Comparison of ENCODE assay signal across 13 cellular contexts in genomic region chr7:71132521-71133231, GRCh38. TPM values are rescaled to one million over a fixed set of nuclear protein-coding genes. Genes with fewer than 3 reads are reported as not detected.
DNase-seq lines count a peak whose midpoint lies in the region; ATAC-seq, FAIRE-seq and TF ChIP-seq lines count a peak whose summit lies in the region.
"Had no signal": no experiment of that assay in that cellular context is flagged by ENCODE, and none has a peak within 500 bp of the region (broad histone marks: within the 10 kb centered on the region; RNA-seq: fewer than 3 reads in every experiment).

No MANE protein-coding gene starts in this region.

- H3K9ac ChIP-seq in astrocyte (ENCODE audit: low read length) (no peak overlapping the region), iPS-15b (ENCODE audit: low read depth, low read length) (no peak overlapping the region), rectal smooth muscle tissue (ENCODE audit: low read length) (no peak overlapping the region)
- H3K9ac ChIP-seq: parathyroid adenoma had no signal

- H3K27me3 Mint-ChIP-seq in astrocyte (ENCODE audit: low read depth, unreplicated experiment): peaks cover 36% of the 10 kb centered on the region

- H3K4me3 Mint-ChIP-seq in astrocyte (ENCODE audit: unreplicated experiment): peak overlapping the region; percentile 84

- H3K4me1 Mint-ChIP-seq in astrocyte (ENCODE audit: low read depth, unreplicated experiment): peaks cover 2% of the 10 kb centered on the region
- H3K4me1 Mint-ChIP-seq: CD14-positive monocyte had no signal

- H3K4me1 ChIP-seq in astrocyte (ENCODE audit: insufficient read depth, low read length) (no peaks in the 10 kb centered on the region), iPS-15b (ENCODE audit: control insufficient read depth, insufficient read depth, low read length) (peaks cover 8% of the 10 kb centered on the region), rectal smooth muscle tissue (ENCODE audit: control insufficient read depth, insufficient read depth, low read length) (peaks cover 3% of the 10 kb centered on the region)
- H3K4me1 ChIP-seq: parathyroid adenoma had no signal

- H3K9me3 ChIP-seq in astrocyte (ENCODE audit: insufficient read depth, low read depth, low read length): no peaks in the 10 kb centered on the region
- H3K9me3 ChIP-seq in iPS-15b (ENCODE audit: control insufficient read depth, insufficient read depth, low read length): no peaks in the 10 kb centered on the region

- peaks cover 10% of the 10 kb centered on the region for H4K20me1 ChIP-seq in astrocyte (ENCODE audit: insufficient read depth, low read length)

- no peaks in the 10 kb centered on the region for H3K36me3 ChIP-seq in astrocyte (ENCODE audit: insufficient read depth, low read length)
- no peaks in the 10 kb centered on the region for H3K36me3 ChIP-seq in iPS-15b (ENCODE audit: control insufficient read depth, insufficient read depth, low read length)
- H3K36me3 ChIP-seq in rectal smooth muscle tissue (ENCODE audit: control insufficient read depth, insufficient read depth, low read length): no peaks in the 10 kb centered on the region

- ATAC-seq in HG03521 (IDR thresholded peaks at IDR 0.05; ENCODE audit: unreplicated experiment): no peak
- ATAC-seq: GM12878 had no signal

- H3K4me3 ChIP-seq in astrocyte (ENCODE audit: insufficient read depth, low read depth, low read length) (peak overlapping the region; percentile 17), iPS-15b (ENCODE audit: low read depth, low read length) (peak overlapping the region; percentile 70), rectal smooth muscle tissue (ENCODE audit: low read length) (peak overlapping the region; percentile 60)
- H3K4me3 ChIP-seq: GM12878 had no signal

- no peaks in the 10 kb centered on the region for H3K79me2 ChIP-seq in astrocyte (ENCODE audit: insufficient read depth, low read length)
- H3K79me2 ChIP-seq: parathyroid adenoma had no signal

- H3K27ac Mint-ChIP-seq in astrocyte (ENCODE audit: unreplicated experiment): no peak overlapping the region

- H3K27me3 ChIP-seq in astrocyte (ENCODE audit: insufficient read depth, low read length) (peaks cover 7% of the 10 kb centered on the region), iPS-15b (ENCODE audit: control insufficient read depth, insufficient read depth, low read length) (peaks cover 9% of the 10 kb centered on the region), rectal smooth muscle tissue (ENCODE audit: control insufficient read depth, insufficient read depth, low read length) (no peaks in the 10 kb centered on the region)

- no peak for FAIRE-seq in astrocyte (lab: Jason Lieb, UNC)
- FAIRE-seq: GM12878 had no signal

- no peak overlapping the region for H2AFZ ChIP-seq in astrocyte (ENCODE audit: low read depth, low read length)
- H2AFZ ChIP-seq: parathyroid adenoma had no signal

- DNase-seq in GM03348 (ENCODE audit: low spot score) (peak; percentile 18), astrocyte (ENCODE audit: low read depth) (peak; percentile 14), glomerular visceral epithelial cell (ENCODE audit: extremely low spot score) (no peak), NCI-H226 (no peak)
- no peak for DNase-seq in activated CD4-positive, CD25-positive, alpha-beta regulatory T cell (lab: John Stamatoyannopoulos, UW)
- DNase-seq: KBM-7, NCI-H446 treated with DMSO at 0.1 percent for 48 hours had no signal

- H3K36me3 Mint-ChIP-seq in astrocyte (ENCODE audit: low read depth, unreplicated experiment): no peaks in the 10 kb centered on the region
- H3K36me3 Mint-ChIP-seq: CD14-positive monocyte had no signal

- TF ChIP-seq CTCF in astrocyte (IDR thresholded peaks at IDR 0.05; ENCODE audit: insufficient read depth, low read depth, low read length): no peak

- peak overlapping the region; percentile 84 for H3K4me2 ChIP-seq in astrocyte (ENCODE audit: low read length)

- no peak overlapping the region for H3K27ac ChIP-seq in astrocyte (ENCODE audit: low read depth, low read length)
- H3K27ac ChIP-seq in rectal smooth muscle tissue (ENCODE audit: low read depth, low read length): no peak overlapping the region
- H3K27ac ChIP-seq: parathyroid adenoma had no signal

- no peaks in the 10 kb centered on the region for H3K9me3 Mint-ChIP-seq in astrocyte (ENCODE audit: unreplicated experiment)

RNA-seq across cellular contexts. Expression of gene GALNT17, which starts 0.7 kb away (rescaled TPM):
- total RNA-seq in astrocyte: 5.7 and 7.8 TPM in 2 replicates

Comparison
In these comparisons a context has a peak if more than half of its experiments do, and no peak if none do; other contexts are left out.
1. DNase-seq: peak in GM03348 (single experiment) and astrocyte (single experiment); none in glomerular visceral epithelial cell (single experiment), NCI-H226 (single experiment) and activated CD4-positive, CD25-positive, alpha-beta regulatory T cell (0 of 4).
2. H3K4me3 ChIP-seq: peak in every context shown above with its lines; median percentile 70 in iPS-15b; 60 in rectal smooth muscle tissue; 17 in astrocyte.